8 cellular contexts compared by ENCODE assay signal in the genomic region with DNA sequence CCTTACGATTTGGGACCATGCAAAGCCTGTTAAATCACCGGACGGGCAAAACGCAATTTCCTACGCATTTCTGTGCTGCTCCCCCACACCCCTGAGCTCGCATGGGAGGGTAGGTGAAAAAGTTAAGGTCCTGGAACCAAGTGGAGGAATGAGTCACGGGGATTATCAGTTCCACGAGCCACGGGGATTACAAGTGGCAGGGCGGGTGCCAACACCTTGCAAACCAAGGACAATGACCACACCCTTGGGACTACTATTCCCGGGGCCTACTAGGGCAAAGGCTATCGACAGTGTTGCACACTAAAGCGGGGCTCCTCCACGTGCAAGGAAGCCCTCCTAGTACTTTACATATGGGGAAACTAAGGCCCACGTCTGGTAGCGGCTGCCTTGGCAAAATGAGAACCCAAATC. TPM values are rescaled to one million over a fixed set of nuclear protein-coding genes. Genes with fewer than 3 reads are reported as not detected.
DNase-seq lines count a peak whose midpoint lies in the region; TF ChIP-seq lines count a peak whose summit lies in the region.

No MANE protein-coding gene starts in this region.

- peaks cover 3 to 33% (median 27%) of the 10 kb centered on the region in 4 donors for H3K36me3 ChIP-seq in liver (ENCODE audit: control insufficient read depth in 4 of 4, insufficient read depth in 3 of 4, low read depth in 1 of 4, low read length in 3 of 4)

- no peak for TF ChIP-seq RAD21 in liver (IDR thresholded peaks at IDR 0.05)

- peak overlapping the region; percentile 68 to 86 (median 83) for H3K4me3 ChIP-seq in liver (ENCODE audit: low read depth in 1 of 3, low read length in 3 of 3)

- POLR2A ChIA-PET in HEK293T (lab: Yijun Ruan, JAX), result interaction anchor here (0.6 to 2.6 kb wide), 13 partner anchors 11 to 185 kb away, joined by 3 to 23 read pairs (median 5); a partner anchor contains a TSS

- no peaks in the 10 kb centered on the region for H3K27me3 ChIP-seq in liver (ENCODE audit: control insufficient read depth in 4 of 4, insufficient read depth in 4 of 4, low read length in 3 of 4)

- peaks cover 40% of the 10 kb centered on the region for H3K4me1 Mint-ChIP-seq in stimulated activated naive CD8-positive, alpha-beta T cell treated with anti-CD3 and anti-CD28 coated beads, Interleukin-15, Interleukin-2, amounts not matched to agents 100 ng/mL and 50 ng/mL, for 24 hours (ENCODE audit: low read depth)

- CTCF ChIA-PET in HEK293T (lab: Yijun Ruan, JAX), result interaction anchor here (0.6 kb wide), 1 partner anchor 288 kb away, joined by 3 read pairs; no protein-coding TSS in a partner anchor

- H3K9me3 ChIP-seq in liver (ENCODE audit: control insufficient read depth in 4 of 4, low read length in 3 of 4), result no peaks in the 10 kb centered on the region

- peak overlapping the region; percentile 97 for H3K4me3 Mint-ChIP-seq in stimulated activated naive CD8-positive, alpha-beta T cell treated with anti-CD3 and anti-CD28 coated beads, Interleukin-15, Interleukin-2, amounts not matched to agents 100 ng/mL and 50 ng/mL, for 24 hours

- H3K9me3 Mint-ChIP-seq in stimulated activated naive CD8-positive, alpha-beta T cell treated with anti-CD3 and anti-CD28 coated beads, Interleukin-15, Interleukin-2, amounts not matched to agents 100 ng/mL and 50 ng/mL, for 24 hours, result no peaks in the 10 kb centered on the region

- H3K4me1 ChIP-seq in liver (ENCODE audit: control insufficient read depth in 4 of 4, insufficient read depth in 4 of 4, low read length in 3 of 4), result peaks cover 6 to 24% (median 16%) of the 10 kb centered on the region in 4 donors

- peak overlapping the region; percentile 42 to 90 for H3K9ac ChIP-seq in liver (ENCODE audit: low read depth in 1 of 2, low read length in 2 of 2)

- DNase-seq in EL, result peak; percentile 48
- peak; percentile 19 for DNase-seq in HEK293T (ENCODE audit: extremely low spot score)
- DNase-seq in RKO (ENCODE audit: low spot score), result peak; percentile 61
- peak; percentile 16 for DNase-seq in cerebellar cortex (ENCODE audit: low spot score)
- no peak for DNase-seq in NCI-H1105 treated with DMSO at 0.1 percent for 48 hours (lab: John Stamatoyannopoulos, UW)
- no peak for DNase-seq in iPS-NIHi7 (ENCODE audit: extremely low spot score)

- peaks cover 42% of the 10 kb centered on the region for H3K36me3 Mint-ChIP-seq in stimulated activated naive CD8-positive, alpha-beta T cell treated with anti-CD3 and anti-CD28 coated beads, Interleukin-15, Interleukin-2, amounts not matched to agents 100 ng/mL and 50 ng/mL, for 24 hours (ENCODE audit: low read depth)

- H3K27ac ChIP-seq in liver (ENCODE audit: low read depth in 1 of 2, low read length in 2 of 2), result peak overlapping the region; percentile 73 to 85

- 6% methylated on average over 16 of the region's 16 CpGs for WGBS in liver

- TF ChIP-seq CTCF in liver (IDR thresholded peaks at IDR 0.05; ENCODE audit: low read depth, low read length, missing input control), result no peak

- peak overlapping the region; percentile 96 for H3K27ac Mint-ChIP-seq in stimulated activated naive CD8-positive, alpha-beta T cell treated with anti-CD3 and anti-CD28 coated beads, Interleukin-15, Interleukin-2, amounts not matched to agents 100 ng/mL and 50 ng/mL, for 24 hours

- H3K27me3 Mint-ChIP-seq in stimulated activated naive CD8-positive, alpha-beta T cell treated with anti-CD3 and anti-CD28 coated beads, Interleukin-15, Interleukin-2, amounts not matched to agents 100 ng/mL and 50 ng/mL, for 24 hours, result no peaks in the 10 kb centered on the region

TF ChIP-seq in HEK293T, 16 proteins besides CTCF, POLR2A, EP300 and RAD21:
- TF ChIP-seq SP1 (IDR thresholded peaks at IDR 0.05), result no peak
- TF ChIP-seq TARDBP (IDR thresholded peaks at IDR 0.05), result no peak
- TF ChIP-seq L3MBTL2 (conservative IDR thresholded peaks at IDR 0.05), result peak; percentile 31; the same call in 1 of the 2 replicates
- no peak for TF ChIP-seq ZNF384 (IDR thresholded peaks at IDR 0.05)
TF ChIP-seq in HEK293T: peak in this region for 1.

TF ChIP-seq in liver, 16 proteins besides CTCF, POLR2A, EP300 and RAD21:
- TF ChIP-seq RXRA (IDR thresholded peaks at IDR 0.05) (peak in 1 of 2 donors; percentile 67), NR2F2 (IDR thresholded peaks at IDR 0.05) (no peak), JUND (IDR thresholded peaks at IDR 0.05) (peak in 1 of 2 donors; percentile 45), HNF4A (conservative IDR thresholded peaks at IDR 0.05) (peak in 1 of 2 donors; percentile 35)
- TF ChIP-seq, protein P1, sequence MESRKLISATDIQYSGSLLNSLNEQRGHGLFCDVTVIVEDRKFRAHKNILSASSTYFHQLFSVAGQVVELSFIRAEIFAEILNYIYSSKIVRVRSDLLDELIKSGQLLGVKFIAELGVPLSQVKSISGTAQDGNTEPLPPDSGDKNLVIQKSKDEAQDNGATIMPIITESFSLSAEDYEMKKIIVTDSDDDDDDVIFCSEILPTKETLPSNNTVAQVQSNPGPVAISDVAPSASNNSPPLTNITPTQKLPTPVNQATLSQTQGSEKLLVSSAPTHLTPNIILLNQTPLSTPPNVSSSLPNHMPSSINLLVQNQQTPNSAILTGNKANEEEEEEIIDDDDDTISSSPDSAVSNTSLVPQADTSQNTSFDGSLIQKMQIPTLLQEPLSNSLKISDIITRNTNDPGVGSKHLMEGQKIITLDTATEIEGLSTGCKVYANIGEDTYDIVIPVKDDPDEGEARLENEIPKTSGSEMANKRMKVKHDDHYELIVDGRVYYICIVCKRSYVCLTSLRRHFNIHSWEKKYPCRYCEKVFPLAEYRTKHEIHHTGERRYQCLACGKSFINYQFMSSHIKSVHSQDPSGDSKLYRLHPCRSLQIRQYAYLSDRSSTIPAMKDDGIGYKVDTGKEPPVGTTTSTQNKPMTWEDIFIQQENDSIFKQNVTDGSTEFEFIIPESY (IDR thresholded peaks at IDR 0.05), result no peak
- TF ChIP-seq, protein P2, sequence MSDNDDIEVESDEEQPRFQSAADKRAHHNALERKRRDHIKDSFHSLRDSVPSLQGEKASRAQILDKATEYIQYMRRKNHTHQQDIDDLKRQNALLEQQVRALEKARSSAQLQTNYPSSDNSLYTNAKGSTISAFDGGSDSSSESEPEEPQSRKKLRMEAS (IDR thresholded peaks at IDR 0.05), result peak; percentile 35

RNA-seq across cellular contexts. Expression of a gene that starts 0.4 kb away (rescaled TPM):
- 100 to 1,000 TPM in 1 of 2 donors, 10 to 100 TPM in 1; 58.5 to 101 TPM for total RNA-seq in liver
- 10 to 100 TPM; 22.8 to 82.9 TPM for polyA plus RNA-seq in liver

RNA-seq across cellular contexts. Expression of a gene that starts 0.7 kb away (rescaled TPM):
- 10 to 100 TPM in 1 of 2 donors, 1 to 10 TPM in 1; 5.5 to 15.8 TPM for total RNA-seq in liver
- 1 to 10 TPM; 6.3 to 9.7 TPM for polyA plus RNA-seq in liver

RNA-seq across cellular contexts. Expression of a gene that starts 26.1 kb away (rescaled TPM):
- 100 to 1,000 TPM in 1 of 2 donors, 10 to 100 TPM in 1; 68.8 to 114 TPM for total RNA-seq in liver
- 10 to 100 TPM; 56.7 to 66.3 TPM for polyA plus RNA-seq in liver

RNA-seq across cellular contexts. Expression of a gene that starts 56.3 kb away (rescaled TPM):
- total RNA-seq in liver, result 10 to 100 TPM in 1 of 2 donors, 1 to 10 TPM in 1; 4.1 to 19.3 TPM
- polyA plus RNA-seq in liver, result 1 to 10 TPM; 2.7 to 6.3 TPM

Comparison
In these comparisons a context has a peak if more than half of its experiments do, and no peak if none do; other contexts are left out.
1. DNase-seq: peak in EL (single experiment), HEK293T (single experiment), RKO (single experiment) and cerebellar cortex (single experiment); none in NCI-H1105 treated with DMSO at 0.1 percent for 48 hours (single experiment) and iPS-NIHi7 (single experiment).